In genomic region chr12:80293759-80294158, GRCh38 we compare ENCODE assay signal across 13 cellular contexts.
A peak's percentile ranks its signal among the peaks of the same experiment; 100 is the strongest.
DNase-seq lines count a peak whose midpoint lies in the region; ATAC-seq lines count a peak whose summit lies in the region.
"Had no signal": no experiment of that assay in that cellular context is flagged by ENCODE, and none has a peak within 500 bp of the region (broad histone marks: within the 10 kb centered on the region; RNA-seq: fewer than 3 reads in every experiment).

No MANE protein-coding gene starts in this region.

- intact Hi-C loops in activated CD4-positive, alpha-beta T cell treated with anti-CD3 and anti-CD28 coated beads for 36 hours (cut with DNase I, micrococcal nuclease) = no loop called here

- no peaks in the 10 kb centered on the region for H3K9me3 Mint-ChIP-seq in activated naive CD4-positive, alpha-beta T cell treated with anti-CD3 and anti-CD28 coated beads, Interleukin-2, amount 50 U/mL, for 72 hours
- H3K9me3 Mint-ChIP-seq in activated CD4-positive, alpha-beta T cell treated with anti-CD3 and anti-CD28 coated beads for 36 hours (ENCODE audit: low read depth) = no peaks in the 10 kb centered on the region
- H3K9me3 Mint-ChIP-seq: stimulated activated naive CD8-positive, alpha-beta T cell treated with anti-CD3 and anti-CD28 coated beads, Interleukin-15, Interleukin-2, amounts not matched to agents 100 ng/mL and 50 ng/mL, for 24 hours; T-helper 1 cell treated with Interleukin-12 subunit alpha and Interleukin-12 subunit beta and Interleukin-4 antibody, amounts not matched to agents 30 μg/mL and 1 μg/mL, for 36 hours had no signal

- H3K27me3 Mint-ChIP-seq in activated CD4-positive, alpha-beta T cell treated with anti-CD3 and anti-CD28 coated beads for 36 hours = no peaks in the 10 kb centered on the region

- no peaks in the 10 kb centered on the region for H3K4me1 Mint-ChIP-seq in activated CD4-positive, alpha-beta T cell treated with anti-CD3 and anti-CD28 coated beads for 36 hours

- peak; percentile 87 for DNase-seq in NCI-H2227 (lab: John Stamatoyannopoulos, UW; ENCODE audit: unreplicated experiment)
- no peak for DNase-seq in NCI-H1048 (lab: John Stamatoyannopoulos, UW)
- no peak for DNase-seq in activated CD8-positive, alpha-beta memory T cell treated with anti-CD3 and anti-CD28 coated beads for 24 hours
- DNase-seq in activated naive CD4-positive, alpha-beta T cell treated with anti-CD3 and anti-CD28 coated beads, Interleukin-2, amount 50 U/mL, for 72 hours (ENCODE audit: low spot score in 2 of 2) = no peak
- DNase-seq in activated CD4-positive, alpha-beta T cell treated with anti-CD3 and anti-CD28 coated beads for 36 hours = no peak
- DNase-seq: effector memory CD4-positive, alpha-beta T cell; Karpas-422 had no signal

- POLR2A ChIA-PET in activated CD4-positive, alpha-beta T cell treated with anti-CD3 and anti-CD28 coated beads for 36 hours (lab: Charles Lee) = no interaction called here

- H3K27ac Mint-ChIP-seq in activated naive CD4-positive, alpha-beta T cell treated with anti-CD3 and anti-CD28 coated beads, Interleukin-2, amount 50 U/mL, for 72 hours = no peak overlapping the region
- no peak overlapping the region for H3K27ac Mint-ChIP-seq in activated CD4-positive, alpha-beta T cell treated with anti-CD3 and anti-CD28 coated beads for 36 hours
- H3K27ac Mint-ChIP-seq: stimulated activated naive CD8-positive, alpha-beta T cell treated with anti-CD3 and anti-CD28 coated beads, Interleukin-15, Interleukin-2, amounts not matched to agents 100 ng/mL and 50 ng/mL, for 24 hours; T-helper 1 cell treated with Interleukin-12 subunit alpha and Interleukin-12 subunit beta and Interleukin-4 antibody, amounts not matched to agents 30 μg/mL and 1 μg/mL, for 36 hours had no signal

- H3K4me3 Mint-ChIP-seq in activated CD4-positive, alpha-beta T cell treated with anti-CD3 and anti-CD28 coated beads for 36 hours = no peak overlapping the region
- H3K4me3 Mint-ChIP-seq: stimulated activated naive CD8-positive, alpha-beta T cell treated with anti-CD3 and anti-CD28 coated beads, Interleukin-15, Interleukin-2, amounts not matched to agents 100 ng/mL and 50 ng/mL, for 24 hours; T-helper 1 cell treated with Interleukin-12 subunit alpha and Interleukin-12 subunit beta and Interleukin-4 antibody, amounts not matched to agents 30 μg/mL and 1 μg/mL, for 36 hours had no signal

- CTCF ChIA-PET in activated CD4-positive, alpha-beta T cell treated with anti-CD3 and anti-CD28 coated beads for 36 hours (lab: Charles Lee) = no interaction called here

- no peaks in the 10 kb centered on the region for H3K36me3 Mint-ChIP-seq in activated naive CD4-positive, alpha-beta T cell treated with anti-CD3 and anti-CD28 coated beads, Interleukin-2, amount 50 U/mL, for 72 hours
- H3K36me3 Mint-ChIP-seq in activated CD4-positive, alpha-beta T cell treated with anti-CD3 and anti-CD28 coated beads for 36 hours (ENCODE audit: low read depth) = no peaks in the 10 kb centered on the region

- ATAC-seq in GM18868 (IDR thresholded peaks at IDR 0.05; ENCODE audit: unreplicated experiment) = peak; percentile 81
- ATAC-seq in GM21619 (IDR thresholded peaks at IDR 0.05; ENCODE audit: unreplicated experiment) = peak; percentile 56
- peak; percentile 58 for ATAC-seq in HG03139 (IDR thresholded peaks at IDR 0.05; ENCODE audit: unreplicated experiment)
- no peak for ATAC-seq in activated naive CD4-positive, alpha-beta T cell treated with anti-CD3 and anti-CD28 coated beads, Interleukin-2, amount 50 U/mL, for 72 hours
- no peak for ATAC-seq in activated CD4-positive, alpha-beta T cell treated with anti-CD3 and anti-CD28 coated beads for 36 hours
- ATAC-seq: HCT116 had no signal

Comparison
In these comparisons a context has a peak if more than half of its experiments do, and no peak if none do; other contexts are left out.
1. ATAC-seq: peak in GM18868 (single experiment), GM21619 (single experiment) and HG03139 (single experiment); none in activated naive CD4-positive, alpha-beta T cell treated with anti-CD3 and anti-CD28 coated beads, Interleukin-2, amount 50 U/mL, for 72 hours (0 of 2) and activated CD4-positive, alpha-beta T cell treated with anti-CD3 and anti-CD28 coated beads for 36 hours (single experiment).